19 cellular contexts compared by ENCODE assay signal in genomic region chr3:26236511-26236910, GRCh38.
"Had no signal": no experiment of that assay in that cellular context is flagged by ENCODE, and none has a peak within 500 bp of the region (broad histone marks: within the 10 kb centered on the region; RNA-seq: fewer than 3 reads in every experiment).

No MANE protein-coding gene starts in this region.

- H3K4me1 Mint-ChIP-seq: activated CD4-positive, alpha-beta T cell treated with anti-CD3 and anti-CD28 coated beads, Interleukin-2, amount 10 ng/mL, durations not matched to agents 24 days and 14 days; activated T-helper 17 cell treated with anti-CD3 and anti-CD28 coated beads, Interleukin-2, amount 50 U/mL, for 72 hours; T-cell had no signal

- DNase-seq: activated CD4-positive, alpha-beta T cell treated with anti-CD3 and anti-CD28 coated beads, Interleukin-2, amount 10 ng/mL, durations not matched to agents 24 days and 14 days; activated CD4-positive, CD25-positive, alpha-beta regulatory T cell; activated CD8-positive, alpha-beta T cell treated with anti-CD3 and anti-CD28 coated beads for 36 hours; activated naive CD4-positive, alpha-beta T cell treated with anti-CD3 and anti-CD28 coated beads for 36 hours; activated T-cell treated with anti-CD3 and anti-CD28 coated beads, Interleukin-2, amount 50 U/mL, for 1 hour; central memory CD4-positive, alpha-beta T cell; effector CD4-positive, alpha-beta T cell; esophagus squamous epithelium; stimulated activated CD4-positive, alpha-beta T cell treated with anti-CD3 and anti-CD28 coated beads, Interleukin-2, amount 100 ng/mL, for 24 hours; stimulated activated naive CD4-positive, alpha-beta T cell treated with Interleukin-2 at 50 U/mL for 16 hours; T-cell; tibial artery had no signal

- H3K27ac Mint-ChIP-seq: activated CD4-positive, alpha-beta T cell treated with anti-CD3 and anti-CD28 coated beads, Interleukin-2, amount 10 ng/mL, durations not matched to agents 24 days and 14 days; activated CD8-positive, alpha-beta T cell treated with anti-CD3 and anti-CD28 coated beads for 36 hours; activated naive CD4-positive, alpha-beta T cell treated with anti-CD3 and anti-CD28 coated beads for 36 hours; activated T-helper 17 cell treated with anti-CD3 and anti-CD28 coated beads, Interleukin-2, amount 50 U/mL, for 72 hours; T-cell had no signal

- H3K27ac ChIP-seq: coronary artery, tibial artery had no signal

- H3K9me3 Mint-ChIP-seq: activated T-helper 17 cell treated with anti-CD3 and anti-CD28 coated beads, Interleukin-2, amount 50 U/mL, for 72 hours had no signal

- H3K27me3 Mint-ChIP-seq: activated CD4-positive, alpha-beta T cell treated with anti-CD3 and anti-CD28 coated beads, Interleukin-2, amount 10 ng/mL, durations not matched to agents 24 days and 14 days; activated CD8-positive, alpha-beta T cell treated with anti-CD3 and anti-CD28 coated beads for 36 hours; activated T-helper 17 cell treated with anti-CD3 and anti-CD28 coated beads, Interleukin-2, amount 50 U/mL, for 72 hours; brain; T-cell had no signal

- H3K36me3 ChIP-seq: esophagus squamous epithelium, tibial artery had no signal

- H3K36me3 Mint-ChIP-seq: brain, T-cell had no signal

- H3K4me3 Mint-ChIP-seq: activated CD4-positive, alpha-beta T cell treated with anti-CD3 and anti-CD28 coated beads, Interleukin-2, amount 10 ng/mL, durations not matched to agents 24 days and 14 days; activated CD8-positive, alpha-beta T cell treated with anti-CD3 and anti-CD28 coated beads for 36 hours; activated naive CD4-positive, alpha-beta T cell treated with anti-CD3 and anti-CD28 coated beads for 36 hours; activated T-helper 17 cell treated with anti-CD3 and anti-CD28 coated beads, Interleukin-2, amount 50 U/mL, for 72 hours; brain; nephron progenitor cell; T-cell had no signal

- H3K27me3 ChIP-seq: esophagus squamous epithelium, tibial artery had no signal

- FAIRE-seq: endothelial cell of umbilical vein, keratinocyte, urothelium cell line had no signal

- H3K4me1 ChIP-seq: tibial artery had no signal

- H3K4me3 ChIP-seq: coronary artery, esophagus squamous epithelium, tibial artery had no signal

- H3K9me3 ChIP-seq: esophagus squamous epithelium, tibial artery had no signal
